In the genomic region with DNA sequence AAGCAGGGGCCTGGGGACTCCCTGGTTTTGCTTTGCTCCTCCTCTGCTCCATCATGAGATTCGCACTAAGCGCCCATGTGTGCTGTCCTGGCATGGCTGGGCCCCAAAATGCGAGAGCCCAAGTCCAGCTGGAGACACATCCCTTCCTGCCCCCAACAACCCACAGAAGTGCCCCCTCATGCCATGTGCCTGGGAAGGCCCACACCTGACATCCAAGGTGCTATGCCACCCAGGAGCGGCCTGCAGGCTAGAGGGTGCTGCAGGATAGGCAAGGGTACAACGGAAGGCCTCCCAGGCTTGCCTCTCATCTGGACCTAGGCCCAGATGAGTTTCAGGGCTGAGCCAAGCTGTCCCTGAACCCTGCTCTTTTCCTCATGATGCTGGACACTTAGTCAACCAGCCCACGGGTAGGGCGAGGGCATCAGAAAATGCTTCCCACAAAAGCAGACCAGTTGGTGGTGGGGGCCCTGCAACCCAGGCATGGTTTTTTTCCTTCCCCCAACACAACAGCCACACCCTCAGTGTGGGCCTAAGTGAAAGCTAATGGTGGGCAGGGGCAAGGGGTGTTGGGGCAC, we compare ENCODE assay signal across 24 cellular contexts. TPM values are rescaled to one million over a fixed set of nuclear protein-coding genes. Genes with fewer than 3 reads are reported as not detected.
DNase-seq lines count a peak whose midpoint lies in the region; ATAC-seq and TF ChIP-seq lines count a peak whose summit lies in the region.
"Had no signal": no experiment of that assay in that cellular context is flagged by ENCODE, and none has a peak within 500 bp of the region (broad histone marks: within the 10 kb centered on the region; RNA-seq: fewer than 3 reads in every experiment).

No MANE protein-coding gene starts in this region.

- H3K4me2 ChIP-seq in neuronal stem cell (ENCODE audit: insufficient read depth, low read length, poor library complexity, severe bottlenecking) = no peak overlapping the region

- H3K27me3 ChIP-seq in neuronal stem cell (ENCODE audit: control insufficient read depth in 3 of 3, insufficient read depth in 3 of 3, low read depth in 1 of 3, low read length in 3 of 3) = peaks cover 0 to 60% (median 0%) of the 10 kb centered on the region in 3 experiments
- no peaks in the 10 kb centered on the region for H3K27me3 ChIP-seq in prostate gland (replicated peaks; ENCODE audit: insufficient read depth)

- no peak overlapping the region for H4K8ac ChIP-seq in neuronal stem cell (ENCODE audit: low read depth, low read length)

- TF ChIP-seq POLR2A in prostate gland (IDR thresholded peaks at IDR 0.05) = no peak

- H3K27ac Mint-ChIP-seq in CD14-positive monocyte = peak overlapping the region in 5 of 7 donors; percentile 18 to 99 (median 77)
- no peak overlapping the region for H3K27ac Mint-ChIP-seq in chondrocyte (ENCODE audit: unreplicated experiment)
- H3K27ac Mint-ChIP-seq: activated T-helper 1 cell treated with anti-CD3 and anti-CD28 coated beads, Interleukin-12 subunit alpha, Interleukin-12 subunit beta, Interleukin-2, Interleukin-4 antibody, amounts not matched to agents 30 ng/mL and 10 ng/mL and 1 ng/mL, durations not matched to agents 14 hours and 24 hours and 36 hours; CD4-positive, CD25-positive, alpha-beta regulatory T cell; progenitor cell of endocrine pancreas; WTC11 had no signal

- no peaks in the 10 kb centered on the region for H3K79me1 ChIP-seq in neuronal stem cell (ENCODE audit: low read depth, low read length)

- no peak overlapping the region for H2BK5ac ChIP-seq in neuronal stem cell (ENCODE audit: low read length)

- H2BK15ac ChIP-seq in neuronal stem cell (ENCODE audit: low read length) = no peak overlapping the region

- H3K18ac ChIP-seq in neuronal stem cell (ENCODE audit: low read length) = peak overlapping the region; percentile 15

- H2AK5ac ChIP-seq in neuronal stem cell (ENCODE audit: low read depth, low read length) = no peak overlapping the region

- H3K14ac ChIP-seq in neuronal stem cell (ENCODE audit: low read length) = peak overlapping the region; percentile 2

- no peak overlapping the region for H2BK12ac ChIP-seq in neuronal stem cell (ENCODE audit: low read length)

- H3K23ac ChIP-seq in neuronal stem cell (ENCODE audit: low read depth, low read length, poor library complexity) = peak overlapping the region; percentile 49

- peaks cover 0 to 4% (median 0%) of the 10 kb centered on the region in 3 donors for H3K27me3 Mint-ChIP-seq in CD14-positive monocyte (ENCODE audit: low read depth in 3 of 3)
- no peaks in the 10 kb centered on the region for H3K27me3 Mint-ChIP-seq in chondrocyte (ENCODE audit: low read depth)

- H4K91ac ChIP-seq in neuronal stem cell (ENCODE audit: low read depth, low read length, poor library complexity) = peak overlapping the region; percentile 22

- H3K36me3 Mint-ChIP-seq in CD14-positive monocyte (peaks cover 3 to 5% of the 10 kb centered on the region in 2 donors), chondrocyte (ENCODE audit: low read depth) (no peaks in the 10 kb centered on the region)
- H3K36me3 Mint-ChIP-seq: CD4-positive, CD25-positive, alpha-beta regulatory T cell; WTC11 had no signal

- H3K36me3 ChIP-seq in neuronal stem cell (replicated peaks in 1 of 2; ENCODE audit: control insufficient read depth in 2 of 2, insufficient read depth in 2 of 2, low read length in 2 of 2) = no peaks in the 10 kb centered on the region
- no peaks in the 10 kb centered on the region for H3K36me3 ChIP-seq in prostate gland

- DNase-seq in 8988T = peak; percentile 9
- DNase-seq in CD14-positive monocyte (ENCODE audit: low spot score) = peak; percentile 22
- peak; percentile 58 for DNase-seq in chondrocyte (ENCODE audit: low spot score)
- DNase-seq in neuronal stem cell (ENCODE audit: low spot score) = no peak
- DNase-seq in NCI-H526 treated with DMSO at 0.1 percent for 48 hours (lab: John Stamatoyannopoulos, UW) = no peak
- no peak for DNase-seq in ureter (ENCODE audit: low spot score)
- no peak for DNase-seq in prostate gland (ENCODE audit: low spot score)
- DNase-seq: CD4-positive, CD25-positive, alpha-beta regulatory T cell; cerebellar nuclear complex; midbrain; NCI-H1092 treated with DMSO at 0.1 percent for 48 hours; NCI-H187 treated with DMSO at 0.1 percent for 48 hours; stimulated activated CD4-positive, alpha-beta T cell treated with anti-CD3 and anti-CD28 coated beads, Interleukin-4, amount 100 ng/mL, for 24 hours; stimulated activated naive CD4-positive, alpha-beta T cell; SW 1271; T1000 had no signal

- intact Hi-C loops in CD14-positive monocyte (cut with micrococcal nuclease) (no loop called here), prostate gland (cut with DNase I) (no loop called here)

- no peak overlapping the region for H3K9ac ChIP-seq in neuronal stem cell (ENCODE audit: low read depth, low read length, poor library complexity)

- H2BK120ac ChIP-seq in neuronal stem cell (ENCODE audit: low read depth, low read length) = no peak overlapping the region

- H3K4me3 ChIP-seq in neuronal stem cell (ENCODE audit: low read length in 2 of 2) = no peak overlapping the region
- no peak overlapping the region for H3K4me3 ChIP-seq in prostate gland

- TF ChIP-seq CTCF in CD14-positive monocyte (IDR thresholded peaks at IDR 0.05) (no peak), chondrocyte (IDR thresholded peaks at IDR 0.05) (no peak), prostate gland (IDR thresholded peaks at IDR 0.05) (no peak)

- H3K9me3 ChIP-seq in neuronal stem cell (replicated peaks in 1 of 2; ENCODE audit: control insufficient read depth in 2 of 2, insufficient read depth in 1 of 2, low read depth in 1 of 2, low read length in 2 of 2) (no peaks in the 10 kb centered on the region), prostate gland (no peaks in the 10 kb centered on the region)

- no peak overlapping the region for H3K4ac ChIP-seq in neuronal stem cell (ENCODE audit: low read length)

- no peak overlapping the region for H2AFZ ChIP-seq in neuronal stem cell (ENCODE audit: low read length)

- ATAC-seq in HG03565 (IDR thresholded peaks at IDR 0.05; ENCODE audit: unreplicated experiment) = no peak
- ATAC-seq: Right ventricle myocardium inferior, WTC11 had no signal

- H3K9me3 Mint-ChIP-seq in CD14-positive monocyte (peaks cover 0 to 2% (median 0%) of the 10 kb centered on the region in 7 donors), chondrocyte (ENCODE audit: low read depth) (no peaks in the 10 kb centered on the region)
- H3K9me3 Mint-ChIP-seq: activated T-helper 1 cell treated with anti-CD3 and anti-CD28 coated beads, Interleukin-12 subunit alpha, Interleukin-12 subunit beta, Interleukin-2, Interleukin-4 antibody, amounts not matched to agents 30 ng/mL and 10 ng/mL and 1 ng/mL, durations not matched to agents 14 hours and 24 hours and 36 hours; WTC11 had no signal

- H3K4me1 Mint-ChIP-seq in CD14-positive monocyte = peaks cover 83% of the 10 kb centered on the region
- H3K4me1 Mint-ChIP-seq in chondrocyte (ENCODE audit: low read depth) = peaks cover 71% of the 10 kb centered on the region

- WGBS in neuronal stem cell (ENCODE audit: extremely low coverage in 2 of 2, insufficient read length in 2 of 2, insufficient replicate concordance in 1 of 2), 2 donors = no CpG with 5 or more reads among the region's 7 CpGs
- 88% methylated on average over 7 of the region's 7 CpGs for WGBS in prostate gland

- H3K4me3 Mint-ChIP-seq in CD14-positive monocyte (no peak overlapping the region), chondrocyte (ENCODE audit: unreplicated experiment) (no peak overlapping the region)
- H3K4me3 Mint-ChIP-seq: activated T-helper 1 cell treated with anti-CD3 and anti-CD28 coated beads, Interleukin-12 subunit alpha, Interleukin-12 subunit beta, Interleukin-2, Interleukin-4 antibody, amounts not matched to agents 30 ng/mL and 10 ng/mL and 1 ng/mL, durations not matched to agents 14 hours and 24 hours and 36 hours; CD4-positive, CD25-positive, alpha-beta regulatory T cell; WTC11 had no signal

- H3K27ac ChIP-seq in neuronal stem cell (replicated peaks; ENCODE audit: low read length) (no peak overlapping the region), prostate gland (no peak overlapping the region)
- H3K27ac ChIP-seq: HL-60 had no signal

- peaks cover 2 to 22% of the 10 kb centered on the region in 2 donors for H3K4me1 ChIP-seq in neuronal stem cell (ENCODE audit: control insufficient read depth in 2 of 2, insufficient read depth in 1 of 2, low read depth in 1 of 2, low read length in 2 of 2)
- no peaks in the 10 kb centered on the region for H3K4me1 ChIP-seq in prostate gland (replicated peaks)

RNA-seq across cellular contexts. Expression of a gene that starts 13.2 kb away (rescaled TPM):
- polyA plus RNA-seq in CD14-positive monocyte = under 1 TPM; 0.18 to 0.52 TPM
- 10.7 to 17.0 TPM (median 12.1 TPM) in 3 replicates for total RNA-seq in chondrocyte
- 0.07 TPM for polyA plus RNA-seq in neuronal stem cell (2013, experiment 1 of 2)
- polyA plus RNA-seq in neuronal stem cell (2013, experiment 2 of 2) = 0.07 TPM
- total RNA-seq in ureter = 4.6 TPM
- total RNA-seq in prostate gland = 1 to 10 TPM; 1.9 to 3.7 TPM
- total RNA-seq: activated T-helper 1 cell treated with anti-CD3 and anti-CD28 coated beads, Interleukin-12 subunit alpha, Interleukin-12 subunit beta, Interleukin-2, Interleukin-4 antibody, amounts not matched to agents 30 ng/mL and 10 ng/mL and 1 ng/mL, durations not matched to agents 14 hours and 24 hours and 36 hours; CD4-positive, CD25-positive, alpha-beta regulatory T cell; Right ventricle myocardium inferior had no signal
- polyA plus RNA-seq: CD4-positive, CD25-positive, alpha-beta regulatory T cell; neural cell had no signal

RNA-seq across cellular contexts. Expression of a gene that starts 28.0 kb away (rescaled TPM):
- polyA plus RNA-seq in CD14-positive monocyte = 1 to 10 TPM in 1 of 2 donors, not detected in 1; 2.7 TPM
- total RNA-seq in chondrocyte (187 to 277 TPM (median 266 TPM) in 3 replicates), ureter (2,511 TPM), prostate gland (100 to 1,000 TPM in 1 of 2 donors, 10 to 100 TPM in 1; 53.1 to 151 TPM)
- polyA plus RNA-seq in neuronal stem cell (2013, experiment 1 of 2) = 0.24 TPM
- polyA plus RNA-seq in neuronal stem cell (2013, experiment 2 of 2) = 0.18 TPM
- total RNA-seq: CD4-positive, CD25-positive, alpha-beta regulatory T cell; Right ventricle myocardium inferior; temporal lobe had no signal
- polyA plus RNA-seq: neural cell had no signal

Comparison
In these comparisons a context has a peak if more than half of its experiments do, and no peak if none do; other contexts are left out.
1. DNase-seq: peak in 8988T (single experiment), CD14-positive monocyte (single experiment) and chondrocyte (single experiment); none in neuronal stem cell (single experiment), NCI-H526 treated with DMSO at 0.1 percent for 48 hours (single experiment), ureter (single experiment) and prostate gland (single experiment).